Comparison of ENCODE assay signal across 27 cellular contexts in the genomic region with DNA sequence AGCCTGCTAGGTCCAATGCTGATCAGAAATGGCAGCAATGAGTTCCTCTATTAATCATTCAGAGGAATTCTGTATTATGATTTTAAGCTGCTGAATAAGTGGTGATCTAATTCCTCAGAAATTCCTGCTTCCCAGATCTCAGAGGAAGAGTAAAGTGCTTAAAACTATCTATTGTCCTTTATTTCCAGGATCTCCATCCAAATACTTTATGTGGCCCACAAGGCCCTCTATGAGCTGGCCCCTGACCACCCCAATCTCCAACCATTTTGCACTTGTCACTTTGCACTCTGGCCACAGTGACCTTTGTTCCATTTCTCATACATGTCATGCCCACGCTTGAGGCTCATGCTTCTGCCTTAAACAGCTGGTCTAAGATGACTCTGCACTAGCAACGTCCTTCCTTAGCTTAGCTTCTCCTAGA.
A peak's percentile ranks its signal among the peaks of the same experiment; 100 is the strongest.
DNase-seq lines count a peak whose midpoint lies in the region; ATAC-seq and TF ChIP-seq lines count a peak whose summit lies in the region.
"Had no signal": no experiment of that assay in that cellular context is flagged by ENCODE, and none has a peak within 500 bp of the region (broad histone marks: within the 10 kb centered on the region; RNA-seq: fewer than 3 reads in every experiment).

No MANE protein-coding gene starts in this region.

- WGBS in mammary epithelial cell (ENCODE audit: low coverage, missing lambda C conversion rate): 21% methylated on average over 2 of the region's 2 CpGs

- POLR2A ChIA-PET in MCF 10A (lab: Yijun Ruan, JAX): no interaction called here
- POLR2A ChIA-PET in activated CD8-positive, alpha-beta T cell treated with anti-CD3 and anti-CD28 coated beads, Interleukin-2, amount 10 ng/mL, durations not matched to agents 7 days and 5 days (lab: Charles Lee): no interaction called here

- H3K9ac ChIP-seq in mammary epithelial cell (ENCODE audit: insufficient read depth, low read length): no peak overlapping the region

- TF ChIP-seq CTCF in mammary epithelial cell (conservative IDR thresholded peaks at IDR 0.05 in 1 of 2, IDR thresholded peaks at IDR 0.05 in 1 of 2; ENCODE audit: extremely low read depth in 1 of 2, insufficient read depth in 1 of 2, low read depth in 1 of 2, low read length in 2 of 2) (no peak), MCF 10A (IDR thresholded peaks at IDR 0.05; ENCODE audit: unreplicated experiment) (no peak)

- CTCF ChIA-PET in mammary epithelial cell (lab: Charles Lee; ENCODE audit: low non-redundant PET) (interaction anchor here (0.9 kb wide), 1 partner anchor 106 kb away, joined by 5 read pairs; no protein-coding TSS in a partner anchor), MCF 10A (lab: Yijun Ruan, JAX) (interaction anchor here (0.6 to 1.0 kb wide), 2 partner anchors 41 to 1208 kb away, joined by 3 read pairs; no protein-coding TSS in a partner anchor)
- CTCF ChIA-PET in activated CD8-positive, alpha-beta T cell treated with anti-CD3 and anti-CD28 coated beads, Interleukin-2, amount 10 ng/mL, durations not matched to agents 7 days and 5 days (lab: Charles Lee): no interaction called here

- no peak overlapping the region for H3K4me2 ChIP-seq in mammary epithelial cell (ENCODE audit: insufficient read depth, low read depth, low read length)

- no peak overlapping the region for H2AFZ ChIP-seq in mammary epithelial cell (ENCODE audit: low read depth, low read length)

- H3K4me1 ChIP-seq in mammary epithelial cell (ENCODE audit: insufficient read depth, low read length): no peaks in the 10 kb centered on the region
- H3K4me1 ChIP-seq: breast epithelium, colonic mucosa, sigmoid colon, suprapubic skin, upper lobe of right lung had no signal

- no TSS peak for BruUV-seq in mammary epithelial cell (replicated peaks; lab: Mats Ljungman, UMichigan)
- no TSS peak for BruUV-seq in MCF 10A (replicated peaks; lab: Mats Ljungman, UMichigan)

- intact Hi-C loops in mammary epithelial cell (cut with micrococcal nuclease): no loop called here
- intact Hi-C loops in MCF 10A (cut with micrococcal nuclease): no loop called here

- dilution Hi-C loops in mammary epithelial cell (cut with HindIII; ENCODE audit: low sequenced_read_pairs): no loop called here

- in situ Hi-C loops in mammary epithelial cell (cut with MboI; ENCODE audit: low sequenced_read_pairs in 2 of 2): no loop called here

- H3K4me1 Mint-ChIP-seq in MCF 10A (ENCODE audit: insufficient read depth, unreplicated experiment): no peaks in the 10 kb centered on the region
- H3K4me1 Mint-ChIP-seq in activated CD8-positive, alpha-beta T cell treated with anti-CD3 and anti-CD28 coated beads, Interleukin-2, amount 10 ng/mL, durations not matched to agents 7 days and 5 days (ENCODE audit: low read depth): no peaks in the 10 kb centered on the region
- no peaks in the 10 kb centered on the region for H3K4me1 Mint-ChIP-seq in effector memory CD8-positive, alpha-beta T cell (ENCODE audit: low read depth in 2 of 2)
- H3K4me1 Mint-ChIP-seq: activated CD4-positive, alpha-beta T cell treated with anti-CD3 and anti-CD28 coated beads, Interleukin-2, amount 10 ng/mL, durations not matched to agents 24 days and 14 days; activated CD8-positive, alpha-beta memory T cell treated with anti-CD3 and anti-CD28 coated beads, Interleukin-2, amount 10 ng/mL, durations not matched to agents 7 days and 5 days; activated naive CD4-positive, alpha-beta T cell treated with anti-CD3 and anti-CD28 coated beads, Interleukin-2, amount 10 ng/mL, durations not matched to agents 7 days and 5 days; CD4-positive, alpha-beta memory T cell; H9; stimulated activated naive B cell treated with anti-CD40 and anti-IgM and Interleukin-4, amounts not matched to agents 10 μg/mL and 1 μg/mL and 100 μg/mL, for 72 hours had no signal

- no peak for ATAC-seq in HG02884 (IDR thresholded peaks at IDR 0.05; ENCODE audit: unreplicated experiment)
- ATAC-seq in activated CD8-positive, alpha-beta T cell treated with anti-CD3 and anti-CD28 coated beads, Interleukin-2, amount 10 ng/mL, durations not matched to agents 7 days and 5 days: no peak
- ATAC-seq in effector memory CD8-positive, alpha-beta T cell (replicated peaks): no peak
- ATAC-seq: activated CD8-positive, alpha-beta memory T cell treated with anti-CD3 and anti-CD28 coated beads, Interleukin-2, amount 10 ng/mL, durations not matched to agents 7 days and 5 days; K562; left colon; stimulated activated naive B cell treated with anti-CD40 and anti-IgM and Interleukin-4, amounts not matched to agents 10 μg/mL and 1 μg/mL and 100 μg/mL, for 72 hours; upper lobe of right lung had no signal

- peaks cover 4% of the 10 kb centered on the region for H3K27me3 ChIP-seq in mammary epithelial cell (ENCODE audit: insufficient read depth, low read length)
- H3K27me3 ChIP-seq: breast epithelium, colonic mucosa, sigmoid colon, suprapubic skin, upper lobe of right lung had no signal

- no peak overlapping the region for H3K4me3 Mint-ChIP-seq in MCF 10A (ENCODE audit: unreplicated experiment)
- H3K4me3 Mint-ChIP-seq in activated CD8-positive, alpha-beta T cell treated with anti-CD3 and anti-CD28 coated beads, Interleukin-2, amount 10 ng/mL, durations not matched to agents 7 days and 5 days: no peak overlapping the region
- no peak overlapping the region for H3K4me3 Mint-ChIP-seq in effector memory CD8-positive, alpha-beta T cell
- H3K4me3 Mint-ChIP-seq: activated CD4-positive, alpha-beta T cell treated with anti-CD3 and anti-CD28 coated beads, Interleukin-2, amount 10 ng/mL, durations not matched to agents 24 days and 14 days; activated CD8-positive, alpha-beta memory T cell treated with anti-CD3 and anti-CD28 coated beads, Interleukin-2, amount 10 ng/mL, durations not matched to agents 7 days and 5 days; activated naive CD4-positive, alpha-beta T cell treated with anti-CD3 and anti-CD28 coated beads, Interleukin-2, amount 10 ng/mL, durations not matched to agents 7 days and 5 days; CD4-positive, alpha-beta memory T cell; H9; stimulated activated naive B cell treated with anti-CD40 and anti-IgM and Interleukin-4, amounts not matched to agents 10 μg/mL and 1 μg/mL and 100 μg/mL, for 72 hours had no signal

- H4K20me1 ChIP-seq in mammary epithelial cell (ENCODE audit: insufficient read depth, low read length): no peaks in the 10 kb centered on the region

- DNase-seq in mammary epithelial cell (peak; percentile 25), MCF 10A (ENCODE audit: unreplicated experiment) (no peak), SW 1271 (lab: John Stamatoyannopoulos, UW) (peak; percentile 6 to 40), kidney glomerular epithelial cell (lab: John Stamatoyannopoulos, UW) (peak; percentile 11), caudate nucleus (lab: John Stamatoyannopoulos, UW) (no peak)
- DNase-seq in activated CD8-positive, alpha-beta T cell treated with anti-CD3 and anti-CD28 coated beads, Interleukin-2, amount 10 ng/mL, durations not matched to agents 7 days and 5 days: no peak
- DNase-seq in effector memory CD8-positive, alpha-beta T cell: no peak
- DNase-seq: 8988T; activated CD4-positive, alpha-beta T cell treated with anti-CD3 and anti-CD28 coated beads, Interleukin-2, amount 10 ng/mL, durations not matched to agents 24 days and 14 days; activated CD8-positive, alpha-beta memory T cell treated with anti-CD3 and anti-CD28 coated beads, Interleukin-2, amount 10 ng/mL, durations not matched to agents 7 days and 5 days; activated naive CD4-positive, alpha-beta T cell treated with anti-CD3 and anti-CD28 coated beads, Interleukin-2, amount 10 ng/mL, durations not matched to agents 7 days and 5 days; CD4-positive, alpha-beta memory T cell; colonic mucosa; DMS 273 treated with DMSO at 0.1 percent for 48 hours; effector CD8-positive, alpha-beta T cell; H9; left colon; NCI-H1436; OCI-M1; sigmoid colon; stimulated activated CD4-positive, alpha-beta T cell treated with anti-CD3 and anti-CD28 coated beads, Interleukin-15, amount 100 ng/mL, for 24 hours; stimulated activated naive B cell treated with anti-CD40 and anti-IgM and Interleukin-4, amounts not matched to agents 10 μg/mL and 1 μg/mL and 100 μg/mL, for 72 hours; upper lobe of right lung had no signal

- no peak overlapping the region for H3K27ac Mint-ChIP-seq in MCF 10A (ENCODE audit: low read depth, unreplicated experiment)
- no peak overlapping the region for H3K27ac Mint-ChIP-seq in activated CD8-positive, alpha-beta T cell treated with anti-CD3 and anti-CD28 coated beads, Interleukin-2, amount 10 ng/mL, durations not matched to agents 7 days and 5 days
- H3K27ac Mint-ChIP-seq in effector memory CD8-positive, alpha-beta T cell: no peak overlapping the region
- H3K27ac Mint-ChIP-seq: activated CD4-positive, alpha-beta T cell treated with anti-CD3 and anti-CD28 coated beads, Interleukin-2, amount 10 ng/mL, durations not matched to agents 24 days and 14 days; activated CD8-positive, alpha-beta memory T cell treated with anti-CD3 and anti-CD28 coated beads, Interleukin-2, amount 10 ng/mL, durations not matched to agents 7 days and 5 days; activated naive CD4-positive, alpha-beta T cell treated with anti-CD3 and anti-CD28 coated beads, Interleukin-2, amount 10 ng/mL, durations not matched to agents 7 days and 5 days; CD4-positive, alpha-beta memory T cell; H9; stimulated activated naive B cell treated with anti-CD40 and anti-IgM and Interleukin-4, amounts not matched to agents 10 μg/mL and 1 μg/mL and 100 μg/mL, for 72 hours had no signal

- H3K27ac ChIP-seq in mammary epithelial cell (ENCODE audit: insufficient read depth, low read depth, low read length): no peak overlapping the region
- no peak overlapping the region for H3K27ac ChIP-seq in caudate nucleus (ENCODE audit: low read depth, low read length)
- H3K27ac ChIP-seq: breast epithelium, colonic mucosa, sigmoid colon, suprapubic skin, upper lobe of right lung had no signal

- peaks cover 16% of the 10 kb centered on the region for H3K27me3 Mint-ChIP-seq in MCF 10A (ENCODE audit: insufficient read depth, unreplicated experiment)
- H3K27me3 Mint-ChIP-seq in activated CD8-positive, alpha-beta T cell treated with anti-CD3 and anti-CD28 coated beads, Interleukin-2, amount 10 ng/mL, durations not matched to agents 7 days and 5 days (ENCODE audit: low read depth): no peaks in the 10 kb centered on the region
- no peaks in the 10 kb centered on the region for H3K27me3 Mint-ChIP-seq in effector memory CD8-positive, alpha-beta T cell
- H3K27me3 Mint-ChIP-seq: activated CD4-positive, alpha-beta T cell treated with anti-CD3 and anti-CD28 coated beads, Interleukin-2, amount 10 ng/mL, durations not matched to agents 24 days and 14 days; activated CD8-positive, alpha-beta memory T cell treated with anti-CD3 and anti-CD28 coated beads, Interleukin-2, amount 10 ng/mL, durations not matched to agents 7 days and 5 days; activated naive CD4-positive, alpha-beta T cell treated with anti-CD3 and anti-CD28 coated beads, Interleukin-2, amount 10 ng/mL, durations not matched to agents 7 days and 5 days; stimulated activated naive B cell treated with anti-CD40 and anti-IgM and Interleukin-4, amounts not matched to agents 10 μg/mL and 1 μg/mL and 100 μg/mL, for 72 hours had no signal

- no peak overlapping the region for H3K4me3 ChIP-seq in mammary epithelial cell (replicated peaks in 1 of 3; ENCODE audit: insufficient read depth in 1 of 3, low read depth in 2 of 3, low read length in 3 of 3)
- H3K4me3 ChIP-seq: breast epithelium, colonic mucosa, K562, sigmoid colon, suprapubic skin, upper lobe of right lung had no signal

- H3K79me2 ChIP-seq in mammary epithelial cell (ENCODE audit: insufficient read depth, low read length): no peaks in the 10 kb centered on the region

- no peaks in the 10 kb centered on the region for H3K9me3 ChIP-seq in mammary epithelial cell (replicated peaks; ENCODE audit: insufficient read depth, low read length)
- H3K9me3 ChIP-seq: colonic mucosa, sigmoid colon, upper lobe of right lung had no signal

- no peaks in the 10 kb centered on the region for H3K36me3 ChIP-seq in mammary epithelial cell (ENCODE audit: insufficient read depth, low read length)
- H3K36me3 ChIP-seq: breast epithelium, colonic mucosa, sigmoid colon, suprapubic skin, upper lobe of right lung had no signal

- H3K9me3 Mint-ChIP-seq in MCF 10A (ENCODE audit: unreplicated experiment): no peaks in the 10 kb centered on the region
- H3K9me3 Mint-ChIP-seq in activated CD8-positive, alpha-beta T cell treated with anti-CD3 and anti-CD28 coated beads, Interleukin-2, amount 10 ng/mL, durations not matched to agents 7 days and 5 days (ENCODE audit: insufficient read depth): peaks cover 5% of the 10 kb centered on the region
- H3K9me3 Mint-ChIP-seq in effector memory CD8-positive, alpha-beta T cell: peaks cover 11 to 18% of the 10 kb centered on the region in 2 donors

- H3K36me3 Mint-ChIP-seq in MCF 10A (ENCODE audit: insufficient read depth, unreplicated experiment): peaks cover 5% of the 10 kb centered on the region
- no peaks in the 10 kb centered on the region for H3K36me3 Mint-ChIP-seq in activated CD8-positive, alpha-beta T cell treated with anti-CD3 and anti-CD28 coated beads, Interleukin-2, amount 10 ng/mL, durations not matched to agents 7 days and 5 days (ENCODE audit: low read depth)
- no peaks in the 10 kb centered on the region for H3K36me3 Mint-ChIP-seq in effector memory CD8-positive, alpha-beta T cell (ENCODE audit: insufficient read depth)
- H3K36me3 Mint-ChIP-seq: activated CD8-positive, alpha-beta memory T cell treated with anti-CD3 and anti-CD28 coated beads, Interleukin-2, amount 10 ng/mL, durations not matched to agents 7 days and 5 days; activated naive CD4-positive, alpha-beta T cell treated with anti-CD3 and anti-CD28 coated beads, Interleukin-2, amount 10 ng/mL, durations not matched to agents 7 days and 5 days; CD4-positive, alpha-beta memory T cell; stimulated activated naive B cell treated with anti-CD40 and anti-IgM and Interleukin-4, amounts not matched to agents 10 μg/mL and 1 μg/mL and 100 μg/mL, for 72 hours had no signal

Comparison
In these comparisons a context has a peak if more than half of its experiments do, and no peak if none do; other contexts are left out.
1. DNase-seq: peak in mammary epithelial cell (single experiment), SW 1271 (2 of 2) and kidney glomerular epithelial cell (single experiment); none in MCF 10A (single experiment), activated CD8-positive, alpha-beta T cell treated with anti-CD3 and anti-CD28 coated beads, Interleukin-2, amount 10 ng/mL, durations not matched to agents 7 days and 5 days (single experiment), caudate nucleus (0 of 61) and effector memory CD8-positive, alpha-beta T cell (0 of 3).